Comparison of ENCODE assay signal across 12 cellular contexts in genomic region chr3:49807427-49808114, GRCh38. TPM values are rescaled to one million over a fixed set of nuclear protein-coding genes. Genes with fewer than 3 reads are reported as not detected.
DNase-seq lines count a peak whose midpoint lies in the region; ATAC-seq and TF ChIP-seq lines count a peak whose summit lies in the region.
"Had no signal": no experiment of that assay in that cellular context is flagged by ENCODE, and none has a peak within 500 bp of the region (broad histone marks: within the 10 kb centered on the region; RNA-seq: fewer than 3 reads in every experiment).

No MANE protein-coding gene starts in this region.

- H3K36me3 Mint-ChIP-seq in activated naive CD8-positive, alpha-beta T cell treated with anti-CD3 and anti-CD28 coated beads for 36 hours = peaks cover 6% of the 10 kb centered on the region

- H3K4me3 ChIP-seq in mesodermal cell (ENCODE audit: extremely low read depth, insufficient read depth, low read length, poor library complexity, severe bottlenecking) (no peak overlapping the region), vagina (no peak overlapping the region), suprapubic skin (no peak overlapping the region)

- peaks cover 62% of the 10 kb centered on the region for H3K4me1 Mint-ChIP-seq in activated naive CD8-positive, alpha-beta T cell treated with anti-CD3 and anti-CD28 coated beads for 36 hours

- intact Hi-C loops in left ventricle myocardium superior (cut with micrococcal nuclease) = no loop called here
- intact Hi-C loops in left cardiac atrium (cut with DNase I) = no loop called here
- intact Hi-C loops in vagina (cut with DNase I) = no loop called here

- ATAC-seq in left ventricle myocardium superior (no peak), left cardiac atrium (no peak)

- TF ChIP-seq POLR2A in vagina (IDR thresholded peaks at IDR 0.05) = no peak
- TF ChIP-seq POLR2A in suprapubic skin (IDR thresholded peaks at IDR 0.05) = no peak

- H3K27ac ChIP-seq in mesodermal cell (ENCODE audit: low read depth, low read length, severe bottlenecking) (peak overlapping the region; percentile 57), vagina (peak overlapping the region; percentile 98), suprapubic skin (no peak overlapping the region)

- H3K9me3 Mint-ChIP-seq in activated naive CD8-positive, alpha-beta T cell treated with anti-CD3 and anti-CD28 coated beads for 36 hours = no peaks in the 10 kb centered on the region

- TF ChIP-seq CTCF in vagina (IDR thresholded peaks at IDR 0.05) (no peak), suprapubic skin (IDR thresholded peaks at IDR 0.05) (no peak)

- 89 to 90% methylated on average over 9 to 11 of the region's 13 CpGs for WGBS in mesodermal cell (ENCODE audit: insufficient coverage in 2 of 2), 2 experiments
- 67% methylated on average over 7 of the region's 13 CpGs for WGBS in suprapubic skin

- TF ChIP-seq EP300 in suprapubic skin (IDR thresholded peaks at IDR 0.05) = no peak

- H3K36me3 ChIP-seq in mesodermal cell (ENCODE audit: control insufficient read depth, insufficient read depth, low read length) (no peaks in the 10 kb centered on the region), vagina (peaks cover 0 to 16% of the 10 kb centered on the region in 2 donors), suprapubic skin (peaks cover 32% of the 10 kb centered on the region)

- H3K4me3 Mint-ChIP-seq in activated naive CD8-positive, alpha-beta T cell treated with anti-CD3 and anti-CD28 coated beads for 36 hours = no peak overlapping the region

- DNase-seq in left ventricle myocardium superior = peak; percentile 35
- DNase-seq in left cardiac atrium = no peak
- no peak for DNase-seq in activated naive CD8-positive, alpha-beta T cell treated with anti-CD3 and anti-CD28 coated beads for 36 hours
- DNase-seq in vagina (ENCODE audit: extremely low spot score in 2 of 2) = no peak
- no peak for DNase-seq in suprapubic skin (ENCODE audit: low spot score in 2 of 2)
- no peak for DNase-seq in globus pallidus (ENCODE audit: low spot score)
- no peak for DNase-seq in NCI-H2029 treated with DMSO at 0.1 percent for 48 hours (lab: John Stamatoyannopoulos, UW)
- DNase-seq: activated CD4-positive, alpha-beta T cell treated with anti-CD3 and anti-CD28 coated beads for 4 hours; foreskin melanocyte; GOT3; NCI-H1436 treated with DMSO at 0.1 percent for 48 hours had no signal

- H3K9me3 ChIP-seq in mesodermal cell (ENCODE audit: control insufficient read depth, low read length) (no peaks in the 10 kb centered on the region), vagina (no peaks in the 10 kb centered on the region), suprapubic skin (no peaks in the 10 kb centered on the region)

- H3K27me3 ChIP-seq in vagina = no peaks in the 10 kb centered on the region
- H3K27me3 ChIP-seq in suprapubic skin = no peaks in the 10 kb centered on the region

- H3K4me1 ChIP-seq in mesodermal cell (ENCODE audit: control insufficient read depth, insufficient read depth, low read length, poor library complexity, severe bottlenecking) (peaks cover 41% of the 10 kb centered on the region), vagina (peaks cover 62% of the 10 kb centered on the region), suprapubic skin (peaks cover 54% of the 10 kb centered on the region)

- peak overlapping the region; percentile 82 for H3K27ac Mint-ChIP-seq in activated naive CD8-positive, alpha-beta T cell treated with anti-CD3 and anti-CD28 coated beads for 36 hours

- H3K27me3 Mint-ChIP-seq in activated naive CD8-positive, alpha-beta T cell treated with anti-CD3 and anti-CD28 coated beads for 36 hours = peaks cover under 1% of the 10 kb centered on the region

RNA-seq across cellular contexts. Expression of gene INKA1, which starts 4.5 kb away (rescaled TPM):
- total RNA-seq in left ventricle myocardium superior (1.7 TPM), left cardiac atrium (1 to 10 TPM; 2.6 to 3.8 TPM), vagina (12.5 TPM), suprapubic skin (10 to 100 TPM; 30.9 to 48.1 (median 36.2) TPM)
- total RNA-seq in activated naive CD8-positive, alpha-beta T cell treated with anti-CD3 and anti-CD28 coated beads for 36 hours = 1 to 10 TPM; 1.2 to 1.5 TPM
- polyA plus RNA-seq in mesodermal cell (2013, experiment 1 of 2) = 17.4 TPM
- 14.4 TPM for polyA plus RNA-seq in mesodermal cell (2013, experiment 2 of 2)

RNA-seq across cellular contexts. Expression of gene UBA7, which starts 6.2 kb away (rescaled TPM):
- total RNA-seq in left ventricle myocardium superior (26.7 TPM), left cardiac atrium (10 to 100 TPM; 23.9 to 31.0 TPM), vagina (68.3 TPM), suprapubic skin (10 to 100 TPM; 15.3 to 54.4 (median 31.2) TPM)
- 10 to 100 TPM; 65.1 to 68.0 TPM for total RNA-seq in activated naive CD8-positive, alpha-beta T cell treated with anti-CD3 and anti-CD28 coated beads for 36 hours
- 4.5 TPM for polyA plus RNA-seq in mesodermal cell (2013, experiment 1 of 2)
- polyA plus RNA-seq in mesodermal cell (2013, experiment 2 of 2) = 4.2 TPM

RNA-seq across cellular contexts. Expression of gene CDHR4, which starts 7.9 kb away (rescaled TPM):
- total RNA-seq in left ventricle myocardium superior = not detected
- total RNA-seq in left cardiac atrium = under 1 TPM in 1 of 2 donors, not detected in 1; 0.24 TPM
- total RNA-seq in activated naive CD8-positive, alpha-beta T cell treated with anti-CD3 and anti-CD28 coated beads for 36 hours = under 1 TPM in 1 of 2 experiments, not detected in 1; 0.37 TPM
- polyA plus RNA-seq in mesodermal cell (2013, experiment 1 of 2) = not detected
- not detected for polyA plus RNA-seq in mesodermal cell (2013, experiment 2 of 2)
- not detected for total RNA-seq in vagina
- under 1 TPM in 2 of 4 donors, not detected in 2; 0.45 to 0.89 TPM for total RNA-seq in suprapubic skin

RNA-seq across cellular contexts. Expression of gene IP6K1, which starts 21.2 kb away (rescaled TPM):
- total RNA-seq in left ventricle myocardium superior (18.5 TPM), left cardiac atrium (10 to 100 TPM; 22.3 to 22.4 TPM), vagina (46.2 TPM), suprapubic skin (10 to 100 TPM; 39.5 to 57.3 (median 53.2) TPM)
- 10 to 100 TPM; 24.1 to 30.6 TPM for total RNA-seq in activated naive CD8-positive, alpha-beta T cell treated with anti-CD3 and anti-CD28 coated beads for 36 hours
- 34.9 TPM for polyA plus RNA-seq in mesodermal cell (2013, experiment 1 of 2)
- 30.8 TPM for polyA plus RNA-seq in mesodermal cell (2013, experiment 2 of 2)

RNA-seq across cellular contexts. Expression of gene TRAIP, which starts 48.8 kb away (rescaled TPM):
- 1.2 TPM for total RNA-seq in left ventricle myocardium superior
- total RNA-seq in left cardiac atrium = 1 to 10 TPM; 1.4 to 1.7 TPM
- total RNA-seq in activated naive CD8-positive, alpha-beta T cell treated with anti-CD3 and anti-CD28 coated beads for 36 hours = 10 to 100 TPM; 23.0 to 23.6 TPM
- polyA plus RNA-seq in mesodermal cell (2013, experiment 1 of 2) = 11.2 TPM
- polyA plus RNA-seq in mesodermal cell (2013, experiment 2 of 2) = 11.5 TPM
- 17.4 TPM for total RNA-seq in vagina
- total RNA-seq in suprapubic skin = 1 to 10 TPM; 3.4 to 8.4 (median 4.7) TPM
